ENCODE assay signal across 1 cellular context in genomic region chr6:158674342-158674969, GRCh38.
TF ChIP-seq lines count a peak whose summit lies in the region.

No MANE protein-coding gene starts in this region.

TF ChIP-seq in GM23338, 12 proteins besides CTCF, POLR2A, EP300 and RAD21 (continued from another document):
- TF ChIP-seq ZNF462 (CRISPR knock-in tag; IDR thresholded peaks at IDR 0.05), result no peak
- TF ChIP-seq REST (IDR thresholded peaks at IDR 0.05; ENCODE audit: unreplicated experiment), result no peak
- TF ChIP-seq ZNF331 (CRISPR knock-in tag; IDR thresholded peaks at IDR 0.05; ENCODE audit: low read depth), result no peak
- no peak for TF ChIP-seq POLR2AphosphoS5 (IDR thresholded peaks at IDR 0.05; ENCODE audit: low read depth)
- no peak for TF ChIP-seq NANOG (IDR thresholded peaks at IDR 0.05; ENCODE audit: borderline replicate concordance)
- no peak for TF ChIP-seq EZH2 (IDR thresholded peaks at IDR 0.05; ENCODE audit: low read depth, unreplicated experiment)
- TF ChIP-seq EZH2phosphoT487 (IDR thresholded peaks at IDR 0.05; ENCODE audit: unreplicated experiment), result no peak
